ENCODE assay signal across 21 cellular contexts in the genomic region with DNA sequence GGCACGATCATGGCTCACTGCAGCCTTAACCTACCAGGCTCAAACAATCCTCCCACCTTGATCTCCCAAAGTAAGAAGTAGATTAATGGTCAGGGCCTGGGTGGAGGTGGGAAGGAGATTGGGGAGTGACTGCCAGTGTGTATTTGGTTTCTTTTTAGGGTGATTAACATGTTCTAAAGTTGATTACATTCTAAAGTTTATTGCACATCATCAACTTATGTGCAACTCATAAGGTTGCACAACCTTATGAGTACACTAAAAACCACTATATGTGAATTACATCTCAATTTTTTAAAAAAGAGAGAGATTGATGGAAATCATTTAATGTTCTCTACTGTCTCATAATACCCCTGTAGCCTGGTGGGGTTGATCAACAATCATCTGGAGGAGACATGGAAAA.
DNase-seq lines count a peak whose midpoint lies in the region; TF ChIP-seq lines count a peak whose summit lies in the region.
"Had no signal": no experiment of that assay in that cellular context is flagged by ENCODE, and none has a peak within 500 bp of the region (broad histone marks: within the 10 kb centered on the region; RNA-seq: fewer than 3 reads in every experiment).

No MANE protein-coding gene starts in this region.

- H3K27me3 ChIP-seq in breast epithelium, result no peaks in the 10 kb centered on the region
- no peaks in the 10 kb centered on the region for H3K27me3 ChIP-seq in layer of hippocampus (ENCODE audit: control insufficient read depth, insufficient read depth, low read length)
- H3K27me3 ChIP-seq in transverse colon, result no peaks in the 10 kb centered on the region
- H3K27me3 ChIP-seq: BLaER1 treated with 17β-estradiol and CSF1 and Interleukin-3, amounts not matched to agents 10 nM and 100 nM; brain microvascular endothelial cell had no signal

- no peak for TF ChIP-seq CTCF in MCF 10A (IDR thresholded peaks at IDR 0.05; ENCODE audit: unreplicated experiment)
- TF ChIP-seq CTCF in breast epithelium (IDR thresholded peaks at IDR 0.05), result no peak
- no peak for TF ChIP-seq CTCF in chondrocyte (IDR thresholded peaks at IDR 0.05)
- no peak for TF ChIP-seq CTCF in transverse colon (IDR thresholded peaks at IDR 0.05)

- H3K9me3 Mint-ChIP-seq in MCF 10A (ENCODE audit: unreplicated experiment) (no peaks in the 10 kb centered on the region), chondrocyte (ENCODE audit: low read depth) (peaks cover 2% of the 10 kb centered on the region)
- H3K9me3 Mint-ChIP-seq: activated naive CD4-positive, alpha-beta T cell treated with anti-CD3 and anti-CD28 coated beads, Interleukin-2, amount 10 ng/mL, durations not matched to agents 7 days and 5 days; stimulated activated naive B cell treated with anti-CD40 and anti-IgM and Interleukin-4, amounts not matched to agents 10 μg/mL and 1 μg/mL and 100 μg/mL, for 72 hours; type B pancreatic cell had no signal

- H3K9me3 ChIP-seq in breast epithelium, result no peaks in the 10 kb centered on the region
- H3K9me3 ChIP-seq in transverse colon, result no peaks in the 10 kb centered on the region
- H3K9me3 ChIP-seq: BLaER1 treated with 17β-estradiol and CSF1 and Interleukin-3, amounts not matched to agents 10 nM and 100 nM had no signal

- no peak overlapping the region for H3K4me3 Mint-ChIP-seq in MCF 10A (ENCODE audit: unreplicated experiment)
- H3K4me3 Mint-ChIP-seq in chondrocyte (ENCODE audit: unreplicated experiment), result no peak overlapping the region
- H3K4me3 Mint-ChIP-seq: activated naive CD4-positive, alpha-beta T cell treated with anti-CD3 and anti-CD28 coated beads, Interleukin-2, amount 10 ng/mL, durations not matched to agents 7 days and 5 days; naive thymus-derived CD4-positive, alpha-beta T cell; stimulated activated naive B cell treated with anti-CD40 and anti-IgM and Interleukin-4, amounts not matched to agents 10 μg/mL and 1 μg/mL and 100 μg/mL, for 72 hours had no signal

- 84 to 100% methylated on average over 1 of the region's 1 CpG for WGBS in transverse colon (ENCODE audit: low coverage in 1 of 2), 2 donors

- intact Hi-C loops in MCF 10A (cut with micrococcal nuclease) (no loop called here), breast epithelium (cut with DNase I; ENCODE audit: low total_unique reads) (no loop called here), transverse colon (cut with DNase I; ENCODE audit: low total_unique reads) (no loop called here)

- H3K4me1 ChIP-seq in breast epithelium, result no peaks in the 10 kb centered on the region
- H3K4me1 ChIP-seq in transverse colon, result peaks cover 11 to 47% (median 23%) of the 10 kb centered on the region in 4 donors

- H3K27ac Mint-ChIP-seq in MCF 10A (ENCODE audit: low read depth, unreplicated experiment) (peak overlapping the region; percentile 86), chondrocyte (ENCODE audit: unreplicated experiment) (peak overlapping the region; percentile 90)
- H3K27ac Mint-ChIP-seq: activated naive CD4-positive, alpha-beta T cell treated with anti-CD3 and anti-CD28 coated beads, Interleukin-2, amount 10 ng/mL, durations not matched to agents 7 days and 5 days; naive thymus-derived CD4-positive, alpha-beta T cell; stimulated activated naive B cell treated with anti-CD40 and anti-IgM and Interleukin-4, amounts not matched to agents 10 μg/mL and 1 μg/mL and 100 μg/mL, for 72 hours had no signal

- CTCF ChIA-PET in MCF 10A (lab: Yijun Ruan, JAX) (no interaction called here), HEK293T (lab: Yijun Ruan, JAX) (no interaction called here)

- H3K4me3 ChIP-seq in breast epithelium (no peak overlapping the region), transverse colon (no peak overlapping the region)
- H3K4me3 ChIP-seq: BLaER1 treated with 17β-estradiol and CSF1 and Interleukin-3, amounts not matched to agents 10 nM and 100 nM had no signal

- H3K27ac ChIP-seq in breast epithelium, result no peak overlapping the region
- peak overlapping the region; percentile 67 for H3K27ac ChIP-seq in layer of hippocampus (ENCODE audit: low read depth, low read length)
- H3K27ac ChIP-seq in transverse colon, result peak overlapping the region; percentile 43 to 71 (median 55)
- no peak overlapping the region for H3K27ac ChIP-seq in substantia nigra (ENCODE audit: low read depth, low read length, poor library complexity, severe bottlenecking)
- H3K27ac ChIP-seq: 22Rv1; BLaER1 treated with 17β-estradiol and CSF1 and Interleukin-3, amounts not matched to agents 10 nM and 100 nM had no signal

- in situ Hi-C loops in transverse colon (cut with MboI; ENCODE audit: low pct_ligation_motif_present in 1 of 4, low pct_unique_long_range_greater_than_20kb in 1 of 4, low sequenced_read_pairs in 3 of 4), result loop anchor here in 1 of 4 donors (25.0 kb wide), 1 partner anchor 107 kb away; no protein-coding TSS in a partner anchor

- no TSS peak for BruUV-seq in MCF 10A (replicated peaks; lab: Mats Ljungman, UMichigan)

- POLR2A ChIA-PET in MCF 10A (lab: Yijun Ruan, JAX) (interaction anchor here (0.7 to 1.9 kb wide), 9 partner anchors 11 to 159 kb away, joined by 3 to 21 read pairs (median 5); no protein-coding TSS in a partner anchor), HEK293T (lab: Yijun Ruan, JAX) (no interaction called here)

- no peak for DNase-seq in MCF 10A (ENCODE audit: unreplicated experiment)
- DNase-seq in breast epithelium (ENCODE audit: low spot score in 2 of 2), result no peak
- DNase-seq in chondrocyte (ENCODE audit: low spot score), result no peak
- DNase-seq in transverse colon, result no peak
- DNase-seq in HEK293T (ENCODE audit: extremely low spot score), result no peak
- no peak for DNase-seq in NCI-H1105 treated with DMSO at 0.1 percent for 48 hours (lab: John Stamatoyannopoulos, UW)
- no peak for DNase-seq in substantia nigra (lab: John Stamatoyannopoulos, UW)
- DNase-seq: activated CD4-positive, alpha-beta T cell treated with anti-CD3 and anti-CD28 coated beads for 4 hours; activated naive CD4-positive, alpha-beta T cell treated with anti-CD3 and anti-CD28 coated beads, Interleukin-2, amount 10 ng/mL, durations not matched to agents 7 days and 5 days; brain microvascular endothelial cell; DMS 273 treated with DMSO at 0.1 percent for 48 hours; effector CD8-positive, alpha-beta T cell; GF-D8; naive thymus-derived CD4-positive, alpha-beta T cell; NCI-H2081; NCI-H524; stimulated activated naive B cell treated with anti-CD40 and anti-IgM and Interleukin-4, amounts not matched to agents 10 μg/mL and 1 μg/mL and 100 μg/mL, for 72 hours had no signal

- TF ChIP-seq EP300 in transverse colon (IDR thresholded peaks at IDR 0.05; ENCODE audit: low read depth), result no peak

- no peaks in the 10 kb centered on the region for H3K27me3 Mint-ChIP-seq in MCF 10A (ENCODE audit: insufficient read depth, unreplicated experiment)
- H3K27me3 Mint-ChIP-seq in chondrocyte (ENCODE audit: low read depth), result no peaks in the 10 kb centered on the region
- H3K27me3 Mint-ChIP-seq: activated naive CD4-positive, alpha-beta T cell treated with anti-CD3 and anti-CD28 coated beads, Interleukin-2, amount 10 ng/mL, durations not matched to agents 7 days and 5 days; naive thymus-derived CD4-positive, alpha-beta T cell; stimulated activated naive B cell treated with anti-CD40 and anti-IgM and Interleukin-4, amounts not matched to agents 10 μg/mL and 1 μg/mL and 100 μg/mL, for 72 hours; type B pancreatic cell had no signal

- TF ChIP-seq POLR2A in breast epithelium (IDR thresholded peaks at IDR 0.05) (no peak), transverse colon (IDR thresholded peaks at IDR 0.05) (no peak)

- H3K36me3 ChIP-seq in breast epithelium (no peaks in the 10 kb centered on the region), transverse colon (no peaks in the 10 kb centered on the region)
- H3K36me3 ChIP-seq: brain microvascular endothelial cell had no signal

- H3K36me3 Mint-ChIP-seq in MCF 10A (ENCODE audit: insufficient read depth, unreplicated experiment), result no peaks in the 10 kb centered on the region
- H3K36me3 Mint-ChIP-seq in chondrocyte (ENCODE audit: low read depth), result peaks cover 6% of the 10 kb centered on the region
- H3K36me3 Mint-ChIP-seq: activated naive CD4-positive, alpha-beta T cell treated with anti-CD3 and anti-CD28 coated beads, Interleukin-2, amount 10 ng/mL, durations not matched to agents 7 days and 5 days had no signal

- H3K4me1 Mint-ChIP-seq in MCF 10A (ENCODE audit: insufficient read depth, unreplicated experiment) (peaks cover 51% of the 10 kb centered on the region), chondrocyte (ENCODE audit: low read depth) (peaks cover 59% of the 10 kb centered on the region)
- H3K4me1 Mint-ChIP-seq: activated naive CD4-positive, alpha-beta T cell treated with anti-CD3 and anti-CD28 coated beads, Interleukin-2, amount 10 ng/mL, durations not matched to agents 7 days and 5 days had no signal

TF ChIP-seq in HEK293T, 16 proteins besides CTCF, POLR2A, EP300 and RAD21:
- no peak for TF ChIP-seq ZNF384 (IDR thresholded peaks at IDR 0.05)
- TF ChIP-seq FOXK2 (IDR thresholded peaks at IDR 0.05), result no peak
- TF ChIP-seq FOXA1 (IDR thresholded peaks at IDR 0.05), result no peak
TF ChIP-seq in HEK293T: peak in this region for 0.

Comparison
In these comparisons a context has a peak if more than half of its experiments do, and no peak if none do; other contexts are left out.
1. H3K27ac ChIP-seq: peak in layer of hippocampus (single experiment) and transverse colon (4 of 4); none in breast epithelium (0 of 2) and substantia nigra (single experiment).